15 cellular contexts compared by ENCODE assay signal in genomic region chr13:40801255-40802217, GRCh38. TPM values are rescaled to one million over a fixed set of nuclear protein-coding genes. Genes with fewer than 3 reads are reported as not detected.
A peak's percentile ranks its signal among the peaks of the same experiment; 100 is the strongest.
DNase-seq lines count a peak whose midpoint lies in the region; ATAC-seq, FAIRE-seq and TF ChIP-seq lines count a peak whose summit lies in the region.
"Had no signal": no experiment of that assay in that cellular context is flagged by ENCODE, and none has a peak within 500 bp of the region (broad histone marks: within the 10 kb centered on the region; RNA-seq: fewer than 3 reads in every experiment).

No MANE protein-coding gene starts in this region.

- ATAC-seq in body of pancreas (peak; percentile 71), mucosa of descending colon (peak; percentile 69), HG03442 (IDR thresholded peaks at IDR 0.05; ENCODE audit: unreplicated experiment) (no peak)
- ATAC-seq: GM23338 had no signal

- H3K9me3 ChIP-seq in HEK293 (ENCODE audit: control insufficient read depth, insufficient read depth, low read depth, low read length), result no peaks in the 10 kb centered on the region
- H3K9me3 ChIP-seq in body of pancreas, result no peaks in the 10 kb centered on the region
- H3K9me3 ChIP-seq in mucosa of descending colon, result no peaks in the 10 kb centered on the region
- H3K9me3 ChIP-seq in stomach, result no peaks in the 10 kb centered on the region

- no peak for TF ChIP-seq EP300 in stomach (IDR thresholded peaks at IDR 0.05)

- TF ChIP-seq CTCF in HEK293 (tag by site-specific recombination; IDR thresholded peaks at IDR 0.05) (no peak), body of pancreas (IDR thresholded peaks at IDR 0.05) (peak in 2 of 7 experiments; percentile 7 to 9), mucosa of descending colon (IDR thresholded peaks at IDR 0.05) (no peak), stomach (IDR thresholded peaks at IDR 0.05) (no peak)

- no peak for FAIRE-seq in HTR-8/SVneo (lab: Jason Lieb, UNC)

- H3K36me3 ChIP-seq in HEK293 (ENCODE audit: control insufficient read depth in 2 of 2, insufficient read depth in 1 of 2, low read length in 2 of 2) (peaks cover 0 to 73% of the 10 kb centered on the region in 2 experiments; a peak in 2 of 3 replicates), body of pancreas (replicated peaks in 1 of 2; ENCODE audit: insufficient read depth in 1 of 2, low read depth in 2 of 2) (no peaks in the 10 kb centered on the region), mucosa of descending colon (ENCODE audit: low read depth) (no peaks in the 10 kb centered on the region), stomach (peaks cover 4 to 48% (median 46%) of the 10 kb centered on the region in 4 donors)

- H3K4me1 ChIP-seq in HEK293 (ENCODE audit: control insufficient read depth, insufficient read depth, low read length), result no peaks in the 10 kb centered on the region
- peaks cover 86% of the 10 kb centered on the region for H3K4me1 ChIP-seq in body of pancreas
- H3K4me1 ChIP-seq in mucosa of descending colon (ENCODE audit: low read depth), result peaks cover 11% of the 10 kb centered on the region
- H3K4me1 ChIP-seq in stomach, result peaks cover 12 to 47% (median 34%) of the 10 kb centered on the region in 4 donors

- CTCF ChIA-PET in HEK293 (lab: Yijun Ruan, JAX), result no interaction called here

- intact Hi-C loops in body of pancreas (cut with DNase I) (no loop called here), mucosa of descending colon (cut with DNase I, micrococcal nuclease) (no loop called here), stomach (cut with DNase I; ENCODE audit: low total_unique reads) (no loop called here)

- H3K27ac ChIP-seq in HEK293 (ENCODE audit: extremely low read depth, low read depth, low read length) (no peak overlapping the region), body of pancreas (peak overlapping the region; percentile 90 to 94 (median 92)), stomach (peak overlapping the region; percentile 44 to 91 (median 69))
- H3K27ac ChIP-seq: PC-9 had no signal

- peak; percentile 40 to 80 (median 64) for DNase-seq in body of pancreas
- peak in 1 of 3 donors; percentile 42 for DNase-seq in mucosa of descending colon
- no peak for DNase-seq in stomach
- DNase-seq in HTR-8/SVneo (ENCODE audit: insufficient read length, low spot score), result no peak
- no peak for DNase-seq in DMS53 (lab: John Stamatoyannopoulos, UW)
- DNase-seq: AML-193, IMR-90, MV-4-11, NCI-H1417 treated with DMSO at 0.1 percent for 48 hours, NCI-H2029 treated with DMSO at 0.1 percent for 48 hours, NCI-H69, PC-9 had no signal

- H3K4me3 ChIP-seq in HEK293 (ENCODE audit: low read depth, low read length) (no peak overlapping the region), body of pancreas (no peak overlapping the region), mucosa of descending colon (no peak overlapping the region), stomach (no peak overlapping the region)
- H3K4me3 ChIP-seq: GM23338, PC-9 had no signal

- TF ChIP-seq POLR2A in body of pancreas (IDR thresholded peaks at IDR 0.05), result peak; percentile 47 to 80 (median 68)
- no peak for TF ChIP-seq POLR2A in stomach (IDR thresholded peaks at IDR 0.05)

- no peaks in the 10 kb centered on the region for H3K27me3 ChIP-seq in body of pancreas
- H3K27me3 ChIP-seq in stomach, result no peaks in the 10 kb centered on the region

- WGBS in body of pancreas, 2 donors, result 36% methylated on average over 6 of the region's 6 CpGs
- 36 to 59% (median 54%) methylated on average over 6 of the region's 6 CpGs for WGBS in stomach, 5 donors

- POLR2A ChIA-PET in HEK293 (lab: Yijun Ruan, JAX), result interaction anchor here (0.7 kb wide), 1 partner anchor 157 kb away, joined by 5 read pairs; no protein-coding TSS in a partner anchor

TF ChIP-seq in HEK293, 187 proteins besides CTCF, POLR2A, EP300 and RAD21:
- TF ChIP-seq SCRT2 (tag by site-specific recombination; IDR thresholded peaks at IDR 0.05), result peak; percentile 41; the same call in 1 of the 2 replicates
- TF ChIP-seq, protein P1, sequence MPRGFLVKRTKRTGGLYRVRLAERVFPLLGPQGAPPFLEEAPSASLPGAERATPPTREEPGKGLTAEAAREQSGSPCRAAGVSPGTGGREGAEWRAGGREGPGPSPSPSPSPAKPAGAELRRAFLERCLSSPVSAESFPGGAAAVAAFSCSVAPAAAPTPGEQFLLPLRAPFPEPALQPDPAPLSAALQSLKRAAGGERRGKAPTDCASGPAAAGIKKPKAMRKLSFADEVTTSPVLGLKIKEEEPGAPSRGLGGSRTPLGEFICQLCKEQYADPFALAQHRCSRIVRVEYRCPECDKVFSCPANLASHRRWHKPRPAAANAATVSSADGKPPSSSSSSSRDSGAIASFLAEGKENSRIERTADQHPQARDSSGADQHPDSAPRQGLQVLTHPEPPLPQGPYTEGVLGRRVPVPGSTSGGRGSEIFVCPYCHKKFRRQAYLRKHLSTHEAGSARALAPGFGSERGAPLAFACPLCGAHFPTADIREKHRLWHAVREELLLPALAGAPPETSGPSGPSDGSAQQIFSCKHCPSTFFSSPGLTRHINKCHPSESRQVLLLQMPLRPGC (tag by site-specific recombination; IDR thresholded peaks at IDR 0.05), result no peak
- TF ChIP-seq ZSCAN16 (tag by site-specific recombination; IDR thresholded peaks at IDR 0.05), result no peak
TF ChIP-seq in HEK293: peak in this region for 1.

RNA-seq across cellular contexts. Expression of gene SLC25A15, which starts 12.1 kb away (rescaled TPM):
- 10 to 100 TPM in 1 of 2 donors, 1 to 10 TPM in 1; 4.6 to 27.8 TPM for total RNA-seq in body of pancreas
- total RNA-seq in mucosa of descending colon, result 1 to 10 TPM; 4.9 to 8.8 (median 8.8) TPM
- 10 to 100 TPM in 2 of 5 donors, 1 to 10 TPM in 1, under 1 TPM in 1, not detected in 1; 0.58 to 12.6 (median 10.9) TPM for total RNA-seq in stomach
- polyA plus RNA-seq in stomach, result 1 to 10 TPM; 1.2 to 7.3 (median 5.7) TPM

RNA-seq across cellular contexts. Expression of gene MRPS31, which starts 30.5 kb away (rescaled TPM):
- 10 to 100 TPM; 10.9 to 11.9 TPM for total RNA-seq in body of pancreas
- 10 to 100 TPM; 20.3 to 21.2 (median 20.9) TPM for total RNA-seq in mucosa of descending colon
- 10 to 100 TPM in 3 of 5 donors, 1 to 10 TPM in 2; 6.2 to 43.8 (median 26.8) TPM for total RNA-seq in stomach
- 10 to 100 TPM; 20.5 to 31.6 (median 22.9) TPM for polyA plus RNA-seq in stomach

Comparison
In these comparisons a context has a peak if more than half of its experiments do, and no peak if none do; other contexts are left out.
1. DNase-seq: peak in body of pancreas (4 of 4); none in stomach (single experiment), HTR-8/SVneo (single experiment) and DMS53 (single experiment).
2. POLR2A ChIP-seq: peak in body of pancreas (3 of 3); none in stomach (0 of 4).